25 cellular contexts compared by ENCODE assay signal in genomic region chr12:57385586-57385985, GRCh38. TPM values are rescaled to one million over a fixed set of nuclear protein-coding genes. Genes with fewer than 3 reads are reported as not detected.
A peak's percentile ranks its signal among the peaks of the same experiment; 100 is the strongest.
DNase-seq lines count a peak whose midpoint lies in the region; ATAC-seq, FAIRE-seq and TF ChIP-seq lines count a peak whose summit lies in the region.
"Had no signal": no experiment of that assay in that cellular context is flagged by ENCODE, and none has a peak within 500 bp of the region (broad histone marks: within the 10 kb centered on the region; RNA-seq: fewer than 3 reads in every experiment).

No MANE protein-coding gene starts in this region.

- peak; percentile 39 for ATAC-seq in activated CD4-positive, alpha-beta T cell treated with anti-CD3 and anti-CD28 coated beads for 36 hours
- ATAC-seq in stimulated activated effector memory CD8-positive, alpha-beta T cell treated with anti-CD3 and anti-CD28 coated beads, Interleukin-12 subunit alpha, Interleukin-12 subunit beta, amount 100 ng/mL, for 72 hours: no peak
- ATAC-seq in HG03095 (IDR thresholded peaks at IDR 0.05; ENCODE audit: unreplicated experiment): no peak

- no peak overlapping the region for H3K9ac ChIP-seq in colonic mucosa (ENCODE audit: low read depth in 2 of 2, low read length in 2 of 2)

- no peaks in the 10 kb centered on the region for H3K27me3 Mint-ChIP-seq in activated CD4-positive, alpha-beta T cell treated with anti-CD3 and anti-CD28 coated beads for 36 hours

- FAIRE-seq in H54 (lab: Jason Lieb, UNC): no peak
- FAIRE-seq: GM12891 had no signal

- no peaks in the 10 kb centered on the region for H3K27me3 ChIP-seq in colonic mucosa
- H3K27me3 ChIP-seq: Peyer's patch had no signal

- TF ChIP-seq POLR2A in H54 (IDR thresholded peaks at IDR 0.05; ENCODE audit: low read depth, low read length): no peak

- POLR2A ChIA-PET in activated CD4-positive, alpha-beta T cell treated with anti-CD3 and anti-CD28 coated beads for 36 hours (lab: Charles Lee): interaction anchor here (0.6 kb wide), 1 partner anchor 67 kb away, joined by 4 read pairs; no protein-coding TSS in a partner anchor

- no peaks in the 10 kb centered on the region for H3K9me3 ChIP-seq in colonic mucosa
- H3K9me3 ChIP-seq: Peyer's patch had no signal

- H3K27ac ChIP-seq in colonic mucosa: no peak overlapping the region
- H3K27ac ChIP-seq: Peyer's patch had no signal

- H3K36me3 ChIP-seq in colonic mucosa: no peaks in the 10 kb centered on the region

- no peak overlapping the region for H3K4me3 ChIP-seq in colonic mucosa
- H3K4me3 ChIP-seq: Peyer's patch had no signal

- no peaks in the 10 kb centered on the region for H3K9me3 Mint-ChIP-seq in activated CD4-positive, alpha-beta T cell treated with anti-CD3 and anti-CD28 coated beads for 36 hours (ENCODE audit: low read depth)
- no peaks in the 10 kb centered on the region for H3K9me3 Mint-ChIP-seq in stimulated activated effector memory CD8-positive, alpha-beta T cell treated with anti-CD3 and anti-CD28 coated beads, Interleukin-12 subunit alpha, Interleukin-12 subunit beta, amount 100 ng/mL, for 72 hours
- H3K9me3 Mint-ChIP-seq: H9 had no signal

- TF ChIP-seq CTCF in GM10266 (IDR thresholded peaks at IDR 0.05; ENCODE audit: control insufficient read depth, insufficient read depth, low read depth, missing control alignments) (no peak), GM20000 (IDR thresholded peaks at IDR 0.05; ENCODE audit: extremely low read depth, missing control alignments) (no peak), colonic mucosa (IDR thresholded peaks at IDR 0.05) (no peak)

- no peak for DNase-seq in activated CD4-positive, alpha-beta T cell treated with anti-CD3 and anti-CD28 coated beads for 36 hours
- no peak for DNase-seq in activated CD4-positive, alpha-beta T cell treated with anti-CD3 and anti-CD28 coated beads for 4 hours
- peak; percentile 55 for DNase-seq in GM10266 (ENCODE audit: extremely low spot score)
- peak; percentile 42 for DNase-seq in GM20000 (ENCODE audit: low spot score)
- DNase-seq in stimulated activated effector memory CD8-positive, alpha-beta T cell treated with anti-CD3 and anti-CD28 coated beads, Interleukin-12 subunit alpha, Interleukin-12 subunit beta, amount 100 ng/mL, for 72 hours (ENCODE audit: low spot score in 2 of 2): no peak
- no peak for DNase-seq in colonic mucosa
- DNase-seq in H54 (ENCODE audit: insufficient read length, low spot score): no peak
- DNase-seq: 8988T, AML-193, C1 segment of cervical spinal cord, GDM1, Kasumi-1, NCI-H1694, NCI-H2081, NCI-H2171, NCI-H345, NCI-H524, NCI-H82, Peyer's patch had no signal

- H3K27ac Mint-ChIP-seq in activated CD4-positive, alpha-beta T cell treated with anti-CD3 and anti-CD28 coated beads for 36 hours: no peak overlapping the region
- peak overlapping the region; percentile 45 for H3K27ac Mint-ChIP-seq in stimulated activated effector memory CD8-positive, alpha-beta T cell treated with anti-CD3 and anti-CD28 coated beads, Interleukin-12 subunit alpha, Interleukin-12 subunit beta, amount 100 ng/mL, for 72 hours

- peaks cover 19% of the 10 kb centered on the region for H3K4me1 Mint-ChIP-seq in activated CD4-positive, alpha-beta T cell treated with anti-CD3 and anti-CD28 coated beads for 36 hours
- peaks cover 15% of the 10 kb centered on the region for H3K4me1 Mint-ChIP-seq in stimulated activated effector memory CD8-positive, alpha-beta T cell treated with anti-CD3 and anti-CD28 coated beads, Interleukin-12 subunit alpha, Interleukin-12 subunit beta, amount 100 ng/mL, for 72 hours

- intact Hi-C loops in activated CD4-positive, alpha-beta T cell treated with anti-CD3 and anti-CD28 coated beads for 36 hours (cut with DNase I, micrococcal nuclease): no loop called here
- intact Hi-C loops in colonic mucosa (cut with DNase I): no loop called here

- peaks cover 22% of the 10 kb centered on the region for H3K36me3 Mint-ChIP-seq in activated CD4-positive, alpha-beta T cell treated with anti-CD3 and anti-CD28 coated beads for 36 hours (ENCODE audit: low read depth)
- peaks cover 22% of the 10 kb centered on the region for H3K36me3 Mint-ChIP-seq in stimulated activated effector memory CD8-positive, alpha-beta T cell treated with anti-CD3 and anti-CD28 coated beads, Interleukin-12 subunit alpha, Interleukin-12 subunit beta, amount 100 ng/mL, for 72 hours

- CTCF ChIA-PET in activated CD4-positive, alpha-beta T cell treated with anti-CD3 and anti-CD28 coated beads for 36 hours (lab: Charles Lee): interaction anchor here (0.6 kb wide), 1 partner anchor 272 kb away, joined by 5 read pairs; no protein-coding TSS in a partner anchor

- no peaks in the 10 kb centered on the region for H3K4me1 ChIP-seq in colonic mucosa
- H3K4me1 ChIP-seq: Peyer's patch had no signal

- H3K4me3 Mint-ChIP-seq in activated CD4-positive, alpha-beta T cell treated with anti-CD3 and anti-CD28 coated beads for 36 hours: no peak overlapping the region
- H3K4me3 Mint-ChIP-seq in stimulated activated effector memory CD8-positive, alpha-beta T cell treated with anti-CD3 and anti-CD28 coated beads, Interleukin-12 subunit alpha, Interleukin-12 subunit beta, amount 100 ng/mL, for 72 hours: no peak overlapping the region
- H3K4me3 Mint-ChIP-seq: H9 had no signal

RNA-seq across cellular contexts. Expression of gene R3HDM2, which starts 45.3 kb away (rescaled TPM):
- total RNA-seq in activated CD4-positive, alpha-beta T cell treated with anti-CD3 and anti-CD28 coated beads for 36 hours: 10 to 100 TPM; 45.9 to 52.5 TPM
- total RNA-seq in colonic mucosa: 10 to 100 TPM; 41.0 to 60.4 TPM

RNA-seq across cellular contexts. Expression of gene INHBC, which starts 49.0 kb away (rescaled TPM):
- not detected for total RNA-seq in activated CD4-positive, alpha-beta T cell treated with anti-CD3 and anti-CD28 coated beads for 36 hours
- total RNA-seq in colonic mucosa: not detected
- total RNA-seq: H9; MCF 10A; Peyer's patch; SK-MEL-5; T-helper 1 cell treated with Interleukin-12 subunit alpha and Interleukin-12 subunit beta and Interleukin-4 antibody, amounts not matched to agents 30 ng/mL and 1 ng/mL, for 36 hours had no signal

Comparison
In these comparisons a context has a peak if more than half of its experiments do, and no peak if none do; other contexts are left out.
1. DNase-seq: peak in GM10266 (single experiment) and GM20000 (single experiment); none in activated CD4-positive, alpha-beta T cell treated with anti-CD3 and anti-CD28 coated beads for 36 hours (single experiment), activated CD4-positive, alpha-beta T cell treated with anti-CD3 and anti-CD28 coated beads for 4 hours (0 of 2), stimulated activated effector memory CD8-positive, alpha-beta T cell treated with anti-CD3 and anti-CD28 coated beads, Interleukin-12 subunit alpha, Interleukin-12 subunit beta, amount 100 ng/mL, for 72 hours (0 of 2), colonic mucosa (single experiment) and H54 (single experiment).